In the genomic region with DNA sequence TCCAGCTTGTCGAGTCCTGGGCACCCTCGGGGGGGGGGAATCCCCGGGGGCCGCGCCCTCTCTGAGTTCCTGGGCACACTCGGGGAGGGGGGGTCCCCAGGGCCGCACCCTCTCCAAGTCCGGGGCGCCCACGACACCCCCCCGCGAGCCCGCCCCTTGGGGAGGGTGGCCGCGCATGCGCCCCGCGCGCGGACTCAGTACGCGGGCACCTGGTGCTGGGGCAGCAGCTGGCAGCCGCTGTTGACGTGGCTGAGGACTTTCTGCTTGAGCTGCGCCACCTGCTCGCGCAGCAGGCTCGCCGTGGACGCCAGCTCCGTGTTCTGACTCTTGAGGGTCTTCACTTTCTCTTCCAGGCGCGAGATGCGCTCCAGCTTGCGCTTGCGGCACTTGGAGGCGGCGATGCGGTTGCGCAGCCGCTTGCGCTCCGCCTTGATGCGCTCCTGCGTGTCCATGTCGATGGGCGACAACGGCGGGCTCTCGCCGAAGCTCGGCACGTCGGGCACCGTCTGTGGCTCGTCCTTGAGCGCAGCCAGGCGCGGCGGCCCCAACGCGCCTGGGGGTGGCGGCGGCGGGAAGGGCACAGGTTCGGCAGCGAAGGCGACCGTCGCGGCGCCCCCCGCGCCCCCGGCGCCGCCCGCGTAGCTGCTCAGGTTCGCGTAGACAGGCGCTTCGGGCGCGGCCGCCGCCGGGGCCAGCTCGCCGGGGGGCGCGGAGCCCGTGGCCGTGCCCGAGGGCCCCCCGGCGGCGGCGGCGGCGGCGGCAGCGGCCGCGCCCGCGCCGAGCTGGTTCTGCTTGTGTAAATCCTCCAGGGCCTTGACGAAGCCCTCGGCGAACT, we compare ENCODE assay signal across 8 cellular contexts. TPM values are rescaled to one million over a fixed set of nuclear protein-coding genes. Genes with fewer than 3 reads are reported as not detected.
DNase-seq lines count a peak whose midpoint lies in the region; ATAC-seq and TF ChIP-seq lines count a peak whose summit lies in the region.

No MANE protein-coding gene starts in this region.

- POLR2A ChIA-PET in HEK293T (lab: Yijun Ruan, JAX), result interaction anchor here (0.7 to 9.0 kb wide), 32 partner anchors 9 to 193 kb away, joined by 3 to 491 read pairs (median 7); a partner anchor contains a TSS

- ATAC-seq in HG03095 (IDR thresholded peaks at IDR 0.05; ENCODE audit: unreplicated experiment), result no peak

- H3K4me3 ChIP-seq in kidney epithelial cell (ENCODE audit: low read depth, low read length), result peak overlapping the region; percentile 100

- no peaks in the 10 kb centered on the region for H3K27me3 ChIP-seq in kidney epithelial cell (ENCODE audit: control insufficient read depth, insufficient read depth, low read length)

- CTCF ChIA-PET in HEK293T (lab: Yijun Ruan, JAX), result interaction anchor here (0.6 to 5.9 kb wide), 16 partner anchors 10 to 131 kb away, joined by 3 to 77 read pairs (median 9); a partner anchor contains a TSS

- peaks cover 5% of the 10 kb centered on the region for H3K36me3 ChIP-seq in kidney epithelial cell (ENCODE audit: control insufficient read depth, insufficient read depth, low read length)

- no peak for TF ChIP-seq CTCF in kidney epithelial cell (IDR thresholded peaks at IDR 0.05; ENCODE audit: insufficient read depth, low read length, poor library complexity, severe bottlenecking)

- peak; percentile 75 for DNase-seq in EH (ENCODE audit: low read depth)
- peak; percentile 39 for DNase-seq in HEK293T (ENCODE audit: extremely low spot score)
- DNase-seq in NCI-H2171 treated with DMSO at 0.1 percent for 48 hours (lab: John Stamatoyannopoulos, UW), result peak; percentile 93
- DNase-seq in activated CD4-positive, CD25-positive, alpha-beta regulatory T cell treated with anti-CD3 and anti-CD28 coated beads, Interleukin-2, amount 50 U/mL, for 16 hours (ENCODE audit: low read depth, low spot score), result peak; percentile 67
- peak; percentile 60 for DNase-seq in cerebellar cortex (ENCODE audit: low spot score)
- no peak for DNase-seq in kidney epithelial cell (ENCODE audit: low read depth)
- DNase-seq in stimulated activated CD4-positive, alpha-beta T cell treated with anti-CD3 and anti-CD28 coated beads, Interleukin-15, amount 100 ng/mL, for 24 hours, result peak; percentile 82

TF ChIP-seq in HEK293T, 16 proteins besides CTCF, POLR2A, EP300 and RAD21:
- TF ChIP-seq FOXM1 (IDR thresholded peaks at IDR 0.05; ENCODE audit: borderline replicate concordance), result no peak
- no peak for TF ChIP-seq NFRKB (IDR thresholded peaks at IDR 0.05)
- TF ChIP-seq L3MBTL2 (conservative IDR thresholded peaks at IDR 0.05), result peak; percentile 53; the same call in 1 of the 2 replicates
- no peak for TF ChIP-seq LEF1 (IDR thresholded peaks at IDR 0.05; ENCODE audit: borderline replicate concordance)
- no peak for TF ChIP-seq CTBP1 (IDR thresholded peaks at IDR 0.05; ENCODE audit: borderline replicate concordance)
- TF ChIP-seq HDGF (IDR thresholded peaks at IDR 0.05; ENCODE audit: borderline replicate concordance), result no peak

RNA-seq across cellular contexts. Expression of a gene that starts 1.0 kb away (rescaled TPM):
- total RNA-seq in kidney epithelial cell, result 253 and 262 TPM in 2 replicates

RNA-seq across cellular contexts. Expression of a gene that starts 6.2 kb away (rescaled TPM):
- total RNA-seq in kidney epithelial cell, result 0.13 and 0.21 TPM in 2 replicates

RNA-seq across cellular contexts. Expression of a gene that starts 42.4 kb away (rescaled TPM):
- total RNA-seq in kidney epithelial cell, result 333 and 367 TPM in 2 replicates

RNA-seq across cellular contexts. Expression of a gene that starts 54.2 kb away (rescaled TPM):
- total RNA-seq in kidney epithelial cell, result 0.34 and 0.42 TPM in 2 replicates

RNA-seq across cellular contexts. Expression of a gene that starts 59.9 kb away (rescaled TPM):
- total RNA-seq in kidney epithelial cell, result 28.8 and 34.4 TPM in 2 replicates
